In genomic region chr6:21337263-21337662, GRCh38 we compare ENCODE assay signal across 24 cellular contexts.
"Had no signal": no experiment of that assay in that cellular context is flagged by ENCODE, and none has a peak within 500 bp of the region (broad histone marks: within the 10 kb centered on the region; RNA-seq: fewer than 3 reads in every experiment).

No MANE protein-coding gene starts in this region.

- H3K9me3 ChIP-seq: esophagus muscularis mucosa, lower lobe of right lung, mucosa of descending colon had no signal

- ATAC-seq: foreskin keratinocyte, gastroesophageal sphincter, heart left ventricle, left colon, left lobe of liver, lower lobe of right lung, mucosa of descending colon had no signal

- H3K4me1 ChIP-seq: foreskin keratinocyte, gastroesophageal sphincter, heart left ventricle, left ventricle myocardium inferior had no signal

- H3K27ac ChIP-seq: coronary artery, dorsolateral prefrontal cortex, esophagus muscularis mucosa, foreskin keratinocyte, gastroesophageal sphincter, heart left ventricle, hepatocyte, left ventricle myocardium inferior, lower lobe of right lung had no signal

- H3K36me3 ChIP-seq: esophagus muscularis mucosa, gastroesophageal sphincter, heart left ventricle, left ventricle myocardium inferior, lower lobe of right lung had no signal

- FAIRE-seq: colon, endothelial cell of umbilical vein, frontal cortex, kidney had no signal

- DNase-seq: dermis blood vessel endothelial cell; dorsolateral prefrontal cortex; effector CD4-positive, alpha-beta T cell; effector memory CD4-positive, alpha-beta T cell; foreskin keratinocyte; heart left ventricle; hypothalamus; immature natural killer cell; islet precursor cell; kidney; kidney glomerular epithelial cell; left colon; left ventricle myocardium inferior; lower lobe of right lung; mesenchymal stem cell; mucosa of descending colon had no signal

- H3K4me3 ChIP-seq: coronary artery, dorsolateral prefrontal cortex, esophagus muscularis mucosa, gastroesophageal sphincter, heart left ventricle, hepatocyte, left ventricle myocardium inferior, lower lobe of right lung, mucosa of descending colon had no signal

- H3K4me2 ChIP-seq: hepatocyte had no signal

- H3K79me2 ChIP-seq: hepatocyte had no signal

- H2AFZ ChIP-seq: hepatocyte had no signal

- H3K27me3 ChIP-seq: dorsolateral prefrontal cortex, esophagus muscularis mucosa, foreskin keratinocyte, gastroesophageal sphincter, heart left ventricle, hepatocyte had no signal
